27 cellular contexts compared by ENCODE assay signal in genomic region chr15:83533548-83533947, GRCh38.
"Had no signal": no experiment of that assay in that cellular context is flagged by ENCODE, and none has a peak within 500 bp of the region (broad histone marks: within the 10 kb centered on the region; RNA-seq: fewer than 3 reads in every experiment).

No MANE protein-coding gene starts in this region.

- H3K36me3 ChIP-seq: adrenal gland, colonic mucosa, esophagus squamous epithelium, gastroesophageal sphincter, heart right ventricle had no signal

- H3K4me3 ChIP-seq: adrenal gland, body of pancreas, colonic mucosa, esophagus squamous epithelium, gastroesophageal sphincter, heart right ventricle had no signal

- H3K4me3 Mint-ChIP-seq: activated CD8-positive, alpha-beta T cell treated with anti-CD3 and anti-CD28 coated beads for 36 hours; activated naive CD4-positive, alpha-beta T cell treated with anti-CD3 and anti-CD28 coated beads for 36 hours; activated naive CD4-positive, alpha-beta T cell treated with anti-CD3 and anti-CD28 coated beads, Interleukin-2, amount 50 U/mL, for 24 hours; activated naive CD8-positive, alpha-beta T cell treated with anti-CD3 and anti-CD28 coated beads for 36 hours; activated naive CD8-positive, alpha-beta T cell treated with anti-CD3 and anti-CD28 coated beads, Interleukin-2, amount 50 U/mL, for 24 hours; activated T-cell treated with anti-CD3 and anti-CD28 coated beads, Interleukin-2, amount 50 U/mL, for 4 hours; activated T-helper 17 cell treated with anti-CD3 and anti-CD28 coated beads, Interleukin-2, amount 50 U/mL, for 72 hours had no signal

- H3K36me3 Mint-ChIP-seq: activated naive CD8-positive, alpha-beta T cell treated with anti-CD3 and anti-CD28 coated beads for 36 hours had no signal

- H3K4me1 Mint-ChIP-seq: activated naive CD4-positive, alpha-beta T cell treated with anti-CD3 and anti-CD28 coated beads, Interleukin-2, amount 50 U/mL, for 24 hours; activated naive CD8-positive, alpha-beta T cell treated with anti-CD3 and anti-CD28 coated beads for 36 hours; activated naive CD8-positive, alpha-beta T cell treated with anti-CD3 and anti-CD28 coated beads, Interleukin-2, amount 50 U/mL, for 24 hours; activated T-helper 17 cell treated with anti-CD3 and anti-CD28 coated beads, Interleukin-2, amount 50 U/mL, for 72 hours had no signal

- H3K27me3 Mint-ChIP-seq: activated CD8-positive, alpha-beta T cell treated with anti-CD3 and anti-CD28 coated beads for 36 hours; activated naive CD8-positive, alpha-beta T cell treated with anti-CD3 and anti-CD28 coated beads for 36 hours; activated naive CD8-positive, alpha-beta T cell treated with anti-CD3 and anti-CD28 coated beads, Interleukin-2, amount 50 U/mL, for 24 hours; activated T-helper 17 cell treated with anti-CD3 and anti-CD28 coated beads, Interleukin-2, amount 50 U/mL, for 72 hours had no signal

- H3K27ac Mint-ChIP-seq: activated CD8-positive, alpha-beta T cell treated with anti-CD3 and anti-CD28 coated beads for 36 hours; activated naive CD4-positive, alpha-beta T cell treated with anti-CD3 and anti-CD28 coated beads for 36 hours; activated naive CD4-positive, alpha-beta T cell treated with anti-CD3 and anti-CD28 coated beads, Interleukin-2, amount 50 U/mL, for 24 hours; activated naive CD8-positive, alpha-beta T cell treated with anti-CD3 and anti-CD28 coated beads for 36 hours; activated naive CD8-positive, alpha-beta T cell treated with anti-CD3 and anti-CD28 coated beads, Interleukin-2, amount 50 U/mL, for 24 hours; activated T-helper 17 cell treated with anti-CD3 and anti-CD28 coated beads, Interleukin-2, amount 50 U/mL, for 72 hours had no signal

- H3K27ac ChIP-seq: adrenal gland, body of pancreas, colonic mucosa, epithelial cell of prostate, esophagus squamous epithelium, gastroesophageal sphincter, heart right ventricle had no signal

- DNase-seq: activated CD4-positive, alpha-beta T cell treated with anti-CD3 and anti-CD28 coated beads for 1 hour; activated CD4-positive, alpha-beta T cell treated with anti-CD3 and anti-CD28 coated beads for 48 hours; activated CD4-positive, alpha-beta T cell treated with anti-CD3 and anti-CD28 coated beads, Interleukin-2, amount 50 U/mL, for 1 hour; activated CD4-positive, alpha-beta T cell treated with anti-CD3 and anti-CD28 coated beads, Interleukin-2, amount 50 U/mL, for 48 hours; activated CD8-positive, alpha-beta memory T cell treated with anti-CD3 and anti-CD28 coated beads for 24 hours; activated CD8-positive, alpha-beta T cell treated with anti-CD3 and anti-CD28 coated beads for 36 hours; activated effector memory CD4-positive, alpha-beta T cell treated with Interleukin-2 at 50 U/mL for 16 hours; activated gamma-delta T cell treated with Interleukin-2 at 50 U/mL for 16 hours; activated naive CD4-positive, alpha-beta T cell treated with anti-CD3 and anti-CD28 coated beads for 36 hours; activated naive CD8-positive, alpha-beta T cell treated with anti-CD3 and anti-CD28 coated beads for 36 hours; activated naive CD8-positive, alpha-beta T cell treated with anti-CD3 and anti-CD28 coated beads, Interleukin-2, amount 50 U/mL, for 24 hours; activated T-cell treated with anti-CD3 and anti-CD28 coated beads, Interleukin-2, amount 50 U/mL, for 4 hours; adrenal gland; amygdala; aorta; body of pancreas; caudate nucleus; colonic mucosa; effector CD8-positive, alpha-beta T cell; esophagus squamous epithelium; foreskin melanocyte; heart right ventricle; T-helper 2 cell had no signal

- ATAC-seq: activated CD8-positive, alpha-beta T cell treated with anti-CD3 and anti-CD28 coated beads for 36 hours; activated naive CD8-positive, alpha-beta T cell treated with anti-CD3 and anti-CD28 coated beads, Interleukin-2, amount 50 U/mL, for 24 hours; activated T-cell treated with anti-CD3 and anti-CD28 coated beads, Interleukin-2, amount 50 U/mL, for 4 hours; activated T-helper 17 cell treated with anti-CD3 and anti-CD28 coated beads, Interleukin-2, amount 50 U/mL, for 72 hours; body of pancreas; gastroesophageal sphincter; heart right ventricle had no signal

- H3K9me3 ChIP-seq: adrenal gland, body of pancreas, colonic mucosa had no signal
